In genomic region chr11:29518389-29519174, GRCh38 we compare ENCODE assay signal across 9 cellular contexts.
A peak's percentile ranks its signal among the peaks of the same experiment; 100 is the strongest.
DNase-seq lines count a peak whose midpoint lies in the region; ATAC-seq and TF ChIP-seq lines count a peak whose summit lies in the region.
"Had no signal": no experiment of that assay in that cellular context is flagged by ENCODE, and none has a peak within 500 bp of the region (broad histone marks: within the 10 kb centered on the region; RNA-seq: fewer than 3 reads in every experiment).

No MANE protein-coding gene starts in this region.

- H3F3A ChIP-seq in smooth muscle cell (ENCODE audit: low read depth) (no peaks in the 10 kb centered on the region), GM23248 (ENCODE audit: insufficient read depth) (no peaks in the 10 kb centered on the region)

- peak; percentile 9 to 14 for DNase-seq in NCI-H526 (lab: John Stamatoyannopoulos, UW)
- no peak for DNase-seq in NCI-H526 treated with DMSO at 0.1 percent for 48 hours (lab: John Stamatoyannopoulos, UW)
- peak; percentile 86 for DNase-seq in Karpas-422
- DNase-seq in astrocyte of the cerebellum (ENCODE audit: low read depth): no peak
- no peak for DNase-seq in smooth muscle cell (lab: John Stamatoyannopoulos, UW; ENCODE audit: unreplicated experiment)
- DNase-seq in AG08395 (ENCODE audit: low spot score): no peak
- DNase-seq in GM23248: no peak
- DNase-seq: activated naive CD4-positive, alpha-beta T cell had no signal

- H4K20me1 ChIP-seq in Karpas-422 (ENCODE audit: insufficient read depth, low read depth, low read length): no peaks in the 10 kb centered on the region
- H4K20me1 ChIP-seq in smooth muscle cell (ENCODE audit: low read depth): no peaks in the 10 kb centered on the region
- H4K20me1 ChIP-seq in GM23248 (ENCODE audit: insufficient read depth): no peaks in the 10 kb centered on the region

- peak overlapping the region; percentile 53 for H3K4me2 ChIP-seq in Karpas-422 (ENCODE audit: low read depth, low read length, poor library complexity, severe bottlenecking)
- H3K4me2 ChIP-seq in smooth muscle cell: no peak overlapping the region
- H3K4me2 ChIP-seq in GM23248 (ENCODE audit: unreplicated experiment): no peak overlapping the region

- in situ Hi-C loops in astrocyte of the cerebellum (cut with HindIII; ENCODE audit: low sequenced_read_pairs): no loop called here
- in situ Hi-C loops in GM23248 (cut with MboI): no loop called here

- no peaks in the 10 kb centered on the region for H3K27me3 ChIP-seq in Karpas-422 (ENCODE audit: low read length)
- H3K27me3 ChIP-seq in smooth muscle cell (ENCODE audit: low read depth): no peaks in the 10 kb centered on the region
- H3K27me3 ChIP-seq in GM23248 (replicated peaks; ENCODE audit: insufficient read depth): no peaks in the 10 kb centered on the region

- H3K9ac ChIP-seq in Karpas-422 (ENCODE audit: low read length) (0 out of 2 replicates have a peak overlapping the region, but pooled peaks have one; percentile 24), smooth muscle cell (ENCODE audit: low read depth) (no peak overlapping the region), GM23248 (no peak overlapping the region)

- H3K4me3 ChIP-seq in Karpas-422 (ENCODE audit: low read length) (peak overlapping the region; percentile 45; the same call in 1 of the 2 replicates), astrocyte of the cerebellum (ENCODE audit: low read depth, low read length) (no peak overlapping the region), smooth muscle cell (no peak overlapping the region), GM23248 (no peak overlapping the region)

- H3K4me1 ChIP-seq in Karpas-422 (ENCODE audit: low read length) (peaks cover 10% of the 10 kb centered on the region), smooth muscle cell (ENCODE audit: low read depth) (no peaks in the 10 kb centered on the region), GM23248 (ENCODE audit: insufficient read depth) (no peaks in the 10 kb centered on the region)

- no peaks in the 10 kb centered on the region for H3K36me3 ChIP-seq in Karpas-422 (ENCODE audit: insufficient read depth, low read length)
- H3K36me3 ChIP-seq in smooth muscle cell (ENCODE audit: low read depth): no peaks in the 10 kb centered on the region
- H3K36me3 ChIP-seq in GM23248 (ENCODE audit: low read depth): no peaks in the 10 kb centered on the region

- H3K79me2 ChIP-seq in Karpas-422 (ENCODE audit: low read length): no peaks in the 10 kb centered on the region
- H3K79me2 ChIP-seq in smooth muscle cell (ENCODE audit: low read depth): no peaks in the 10 kb centered on the region
- no peaks in the 10 kb centered on the region for H3K79me2 ChIP-seq in GM23248 (ENCODE audit: insufficient read depth)

- TF ChIP-seq CTCF in astrocyte of the cerebellum (IDR thresholded peaks at IDR 0.05; ENCODE audit: low read depth, low read length, missing control alignments): peak; percentile 4
- peak; percentile 41 for TF ChIP-seq CTCF in smooth muscle cell (IDR thresholded peaks at IDR 0.05; ENCODE audit: borderline replicate concordance, insufficient read depth, poor library complexity, severe bottlenecking)

- H3K9me3 ChIP-seq in Karpas-422 (ENCODE audit: low read length): peaks cover 27% of the 10 kb centered on the region
- H3K9me3 ChIP-seq in smooth muscle cell (replicated peaks; ENCODE audit: low read depth): no peaks in the 10 kb centered on the region
- H3K9me3 ChIP-seq in GM23248 (ENCODE audit: low read depth): no peaks in the 10 kb centered on the region

- H2AFZ ChIP-seq in Karpas-422 (ENCODE audit: low read length): peak overlapping the region; percentile 56; the same call in 1 of the 2 replicates
- no peak overlapping the region for H2AFZ ChIP-seq in smooth muscle cell (ENCODE audit: low read depth)
- no peak overlapping the region for H2AFZ ChIP-seq in GM23248

- H3K27ac ChIP-seq in Karpas-422 (ENCODE audit: low read length) (peak overlapping the region; percentile 94), smooth muscle cell (ENCODE audit: low read depth) (peak overlapping the region; percentile 47), GM23248 (no peak overlapping the region)

- WGBS in smooth muscle cell (ENCODE audit: low lambda C conversion rate): 51% methylated on average over 5 of the region's 5 CpGs
- WGBS in GM23248 (ENCODE audit: low coverage in 1 of 2, low lambda C conversion rate in 2 of 2, missing lambda C conversion rate in 2 of 2), 2 experiments: 37 to 41% methylated on average over 5 of the region's 5 CpGs

- ATAC-seq in GM18873 (IDR thresholded peaks at IDR 0.05; ENCODE audit: low FRiP score, unreplicated experiment): no peak

- H3K9me2 ChIP-seq in Karpas-422 (replicated peaks; ENCODE audit: insufficient read depth, low read length) (no peaks in the 10 kb centered on the region), GM23248 (ENCODE audit: insufficient read depth) (no peaks in the 10 kb centered on the region)

Comparison
In these comparisons a context has a peak if more than half of its experiments do, and no peak if none do; other contexts are left out.
1. DNase-seq: peak in NCI-H526 (2 of 2) and Karpas-422 (single experiment); none in NCI-H526 treated with DMSO at 0.1 percent for 48 hours (single experiment), astrocyte of the cerebellum (single experiment), smooth muscle cell (single experiment), AG08395 (single experiment) and GM23248 (single experiment).